ENCODE assay signal across 14 cellular contexts in the genomic region with DNA sequence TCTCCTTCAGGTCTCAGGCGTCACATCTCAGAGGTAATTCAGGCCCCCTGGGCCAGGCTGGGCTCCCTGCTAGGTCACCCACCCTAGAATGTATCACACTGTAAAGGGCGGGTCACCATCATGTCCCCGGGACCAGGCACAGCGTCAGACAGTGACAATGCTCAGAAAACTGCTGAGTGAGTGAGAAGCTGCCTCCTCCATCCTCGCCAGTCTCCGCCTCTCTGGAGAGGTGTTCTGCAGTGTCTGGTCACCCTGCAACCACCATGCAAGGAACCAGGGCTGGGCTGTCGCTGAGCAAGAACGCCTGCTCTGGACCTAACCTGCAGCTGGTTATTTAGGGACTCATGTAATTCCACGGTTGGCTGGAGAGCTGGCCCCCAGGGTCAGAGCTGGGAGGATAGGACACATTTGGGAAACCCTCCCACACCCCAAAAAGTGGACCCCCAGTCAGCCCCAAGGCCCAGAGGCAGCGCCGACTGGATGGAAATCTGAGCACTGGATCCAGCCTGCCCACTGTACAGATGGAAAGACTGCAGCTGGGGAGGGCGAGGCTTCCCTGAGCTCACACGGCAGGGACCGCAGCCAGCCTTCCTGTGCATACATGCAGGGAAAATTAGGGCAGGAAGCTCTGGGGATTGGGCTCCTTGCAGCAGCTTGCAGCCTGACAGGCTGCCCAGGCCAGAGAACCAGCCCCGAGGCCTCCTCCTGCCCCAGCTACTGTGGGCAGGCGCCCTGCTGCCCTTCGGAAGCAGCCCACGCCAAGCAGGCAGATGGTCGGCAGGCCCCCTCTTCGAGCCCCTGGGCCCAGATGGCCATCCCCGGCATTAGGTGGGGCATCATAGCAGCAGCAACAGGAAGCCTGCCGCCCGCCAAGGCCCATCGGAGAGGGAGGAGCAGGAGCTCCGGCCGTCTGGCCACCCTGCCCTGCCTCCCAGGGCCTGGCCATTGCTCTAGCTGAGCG.
DNase-seq lines count a peak whose midpoint lies in the region; ATAC-seq, FAIRE-seq and TF ChIP-seq lines count a peak whose summit lies in the region.
"Had no signal": no experiment of that assay in that cellular context is flagged by ENCODE, and none has a peak within 500 bp of the region (broad histone marks: within the 10 kb centered on the region; RNA-seq: fewer than 3 reads in every experiment).

No MANE protein-coding gene starts in this region.

- H3K9ac ChIP-seq in K562 (ENCODE audit: insufficient read depth in 1 of 2, low read depth in 2 of 2, low read length in 2 of 2): peak overlapping the region in 1 of 2 experiments; percentile 46; a peak in 1 of 4 replicates

- H3K9me1 ChIP-seq in K562 (ENCODE audit: control insufficient read depth, insufficient read depth, low read length): no peaks in the 10 kb centered on the region

- ATAC-seq in K562 (peak; percentile 38), left ventricle myocardium superior (peak; percentile 63), sciatic nerve (peak; percentile 7), HG02938 (IDR thresholded peaks at IDR 0.05; ENCODE audit: unreplicated experiment) (no peak)

- WGBS in K562 (ENCODE audit: insufficient coverage, low coverage, missing lambda C conversion rate): 14% methylated on average over 27 of the region's 27 CpGs

- no peaks in the 10 kb centered on the region for H4K20me1 ChIP-seq in K562 (replicated peaks; ENCODE audit: control insufficient read depth, insufficient read depth, low read length)

- TF ChIP-seq EP300 in K562 (IDR thresholded peaks at IDR 0.05; ENCODE audit: low read length): no peak

- no peak overlapping the region for H3K4me3 ChIP-seq in K562

- H3K9me3 ChIP-seq in K562 (replicated peaks; ENCODE audit: control insufficient read depth, insufficient read depth, low read depth, low read length): no peaks in the 10 kb centered on the region
- H3K9me3 ChIP-seq: BE2C had no signal

- in situ Hi-C loops in K562 (cut with MboI): no loop called here

- H3K27me3 ChIP-seq in K562 (ENCODE audit: control insufficient read depth in 2 of 2, insufficient read depth in 2 of 2, low read length in 2 of 2): peaks cover 34 to 64% of the 10 kb centered on the region in 2 experiments
- H3K27me3 ChIP-seq: BE2C had no signal

- no peak for TF ChIP-seq RAD21 in K562 (CRISPR knock-in tag; conservative IDR thresholded peaks at IDR 0.05 in 1 of 2, IDR thresholded peaks at IDR 0.05 in 1 of 2)

- peak; percentile 9 for DNase-seq in NCI-H2171 (lab: John Stamatoyannopoulos, UW)
- DNase-seq in K562 (ENCODE audit: extremely low read depth in 1 of 4, low spot score in 3 of 4): no peak
- peak; percentile 65 for DNase-seq in left ventricle myocardium superior
- DNase-seq in sciatic nerve (ENCODE audit: low spot score): no peak
- no peak for DNase-seq in KG1 (lab: John Stamatoyannopoulos, UW)
- DNase-seq in 8988T: no peak
- no peak for DNase-seq in DMS79 treated with DMSO at 0.1 percent for 48 hours (lab: John Stamatoyannopoulos, UW)
- DNase-seq: activated B cell treated with CpG ODN at 0.5 μM for 24 hours; activated effector memory CD4-positive, alpha-beta T cell treated with Interleukin-2 at 50 U/mL for 16 hours; BE2C; naive B cell; NCI-H1694 treated with DMSO at 0.1 percent for 48 hours; NCI-H748 treated with DMSO at 0.1 percent for 48 hours had no signal

- TF ChIP-seq POLR2A in K562 (conservative IDR thresholded peaks at IDR 0.05): no peak

- TF ChIP-seq CTCF in K562 (IDR thresholded peaks at IDR 0.05 in 2 of 3, conservative IDR thresholded peaks at IDR 0.05 in 1 of 3; ENCODE audit: insufficient read depth in 2 of 3, low read depth in 1 of 3, low read length in 3 of 3): no peak

- FAIRE-seq in K562 (lab: Jason Lieb, UNC): no peak

- no peaks in the 10 kb centered on the region for H3K36me3 ChIP-seq in K562 (ENCODE audit: control insufficient read depth, insufficient read depth, low read length)
- H3K36me3 ChIP-seq: BE2C had no signal

- intact Hi-C loops in K562 (cut with micrococcal nuclease) (no loop called here), left ventricle myocardium superior (cut with micrococcal nuclease) (no loop called here), sciatic nerve (cut with DNase I) (no loop called here)

- no peak overlapping the region for H2AFZ ChIP-seq in K562 (ENCODE audit: low read depth, low read length)

- H3K27ac ChIP-seq in K562 (ENCODE audit: extremely low read depth, low read depth, low read length): no peak overlapping the region

- H3K4me1 ChIP-seq in K562 (replicated peaks in 1 of 2; ENCODE audit: control insufficient read depth in 2 of 2, insufficient read depth in 2 of 2, low read length in 2 of 2): peaks cover 17 to 18% of the 10 kb centered on the region in 2 experiments; a peak in 4 of 5 replicates

- CTCF ChIA-PET in K562 (lab: Yijun Ruan, JAX; ENCODE audit: low intra/inter-chr PET ratio): no interaction called here

- BruUV-seq in K562 (replicated peaks; lab: Mats Ljungman, UMichigan): no TSS peak

- H3K4me2 ChIP-seq in K562 (ENCODE audit: insufficient read depth, low read length): no peak overlapping the region

- POLR2A ChIA-PET in K562 (lab: Yijun Ruan, JAX): interaction anchor here (0.6 to 2.8 kb wide), 10 partner anchors 9 to 232 kb away, joined by 3 to 14 read pairs (median 4); no protein-coding TSS in a partner anchor

- no peaks in the 10 kb centered on the region for H3K79me2 ChIP-seq in K562 (ENCODE audit: control insufficient read depth, insufficient read depth, low read length)

TF ChIP-seq in K562, 482 proteins besides CTCF, POLR2A, EP300 and RAD21 (continues in another document):
- TF ChIP-seq ZNF584 (CRISPR knock-in tag; IDR thresholded peaks at IDR 0.05; ENCODE audit: low read depth) (no peak), PCBP2 (IDR thresholded peaks at IDR 0.05; ENCODE audit: low read depth, low read length, poor library complexity, severe bottlenecking) (no peak), KDM5B (IDR thresholded peaks at IDR 0.05; ENCODE audit: insufficient replicate concordance, low read depth, low read length) (peak; percentile 37), ZNF274 (IDR thresholded peaks at IDR 0.05; ENCODE audit: borderline replicate concordance, low read depth, low read length) (no peak), SREBF2 (CRISPR knock-in tag; IDR thresholded peaks at IDR 0.05) (no peak), C11orf30 (IDR thresholded peaks at IDR 0.05; ENCODE audit: low read depth) (peak; percentile 78), PHF21A (IDR thresholded peaks at IDR 0.05; ENCODE audit: borderline replicate concordance, low read depth) (no peak), COPS2 (conservative IDR thresholded peaks at IDR 0.05) (no peak), MBD2 (IDR thresholded peaks at IDR 0.05; ENCODE audit: borderline replicate concordance, low read depth) (no peak), TEAD1 (CRISPR knock-in tag; IDR thresholded peaks at IDR 0.05) (no peak), CXXC5 (CRISPR knock-in tag; IDR thresholded peaks at IDR 0.05) (no peak), MCM7 (IDR thresholded peaks at IDR 0.05) (no peak), RBM14 (IDR thresholded peaks at IDR 0.05; ENCODE audit: borderline replicate concordance, insufficient read depth, low read depth, low read length) (no peak)
- TF ChIP-seq, protein P1, sequence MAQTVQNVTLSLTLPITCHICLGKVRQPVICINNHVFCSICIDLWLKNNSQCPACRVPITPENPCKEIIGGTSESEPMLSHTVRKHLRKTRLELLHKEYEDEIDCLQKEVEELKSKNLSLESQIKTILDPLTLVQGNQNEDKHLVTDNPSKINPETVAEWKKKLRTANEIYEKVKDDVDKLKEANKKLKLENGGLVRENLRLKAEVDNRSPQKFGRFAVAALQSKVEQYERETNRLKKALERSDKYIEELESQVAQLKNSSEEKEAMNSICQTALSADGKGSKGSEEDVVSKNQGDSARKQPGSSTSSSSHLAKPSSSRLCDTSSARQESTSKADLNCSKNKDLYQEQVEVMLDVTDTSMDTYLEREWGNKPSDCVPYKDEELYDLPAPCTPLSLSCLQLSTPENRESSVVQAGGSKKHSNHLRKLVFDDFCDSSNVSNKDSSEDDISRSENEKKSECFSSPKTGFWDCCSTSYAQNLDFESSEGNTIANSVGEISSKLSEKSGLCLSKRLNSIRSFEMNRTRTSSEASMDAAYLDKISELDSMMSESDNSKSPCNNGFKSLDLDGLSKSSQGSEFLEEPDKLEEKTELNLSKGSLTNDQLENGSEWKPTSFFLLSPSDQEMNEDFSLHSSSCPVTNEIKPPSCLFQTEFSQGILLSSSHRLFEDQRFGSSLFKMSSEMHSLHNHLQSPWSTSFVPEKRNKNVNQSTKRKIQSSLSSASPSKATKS (CRISPR knock-in tag; IDR thresholded peaks at IDR 0.05): no peak
- TF ChIP-seq, protein P2, sequence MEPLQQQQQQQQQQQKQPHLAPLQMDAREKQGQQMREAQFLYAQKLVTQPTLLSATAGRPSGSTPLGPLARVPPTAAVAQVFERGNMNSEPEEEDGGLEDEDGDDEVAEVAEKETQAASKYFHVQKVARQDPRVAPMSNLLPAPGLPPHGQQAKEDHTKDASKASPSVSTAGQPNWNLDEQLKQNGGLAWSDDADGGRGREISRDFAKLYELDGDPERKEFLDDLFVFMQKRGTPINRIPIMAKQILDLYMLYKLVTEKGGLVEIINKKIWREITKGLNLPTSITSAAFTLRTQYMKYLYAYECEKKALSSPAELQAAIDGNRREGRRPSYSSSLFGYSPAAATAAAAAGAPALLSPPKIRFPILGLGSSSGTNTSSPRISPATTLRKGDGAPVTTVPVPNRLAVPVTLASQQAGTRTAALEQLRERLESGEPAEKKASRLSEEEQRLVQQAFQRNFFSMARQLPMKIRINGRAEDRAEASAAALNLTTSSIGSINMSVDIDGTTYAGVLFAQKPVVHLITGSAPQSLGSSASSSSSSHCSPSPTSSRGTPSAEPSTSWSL (CRISPR knock-in tag; IDR thresholded peaks at IDR 0.05; ENCODE audit: borderline replicate concordance): no peak
- TF ChIP-seq, protein P3, sequence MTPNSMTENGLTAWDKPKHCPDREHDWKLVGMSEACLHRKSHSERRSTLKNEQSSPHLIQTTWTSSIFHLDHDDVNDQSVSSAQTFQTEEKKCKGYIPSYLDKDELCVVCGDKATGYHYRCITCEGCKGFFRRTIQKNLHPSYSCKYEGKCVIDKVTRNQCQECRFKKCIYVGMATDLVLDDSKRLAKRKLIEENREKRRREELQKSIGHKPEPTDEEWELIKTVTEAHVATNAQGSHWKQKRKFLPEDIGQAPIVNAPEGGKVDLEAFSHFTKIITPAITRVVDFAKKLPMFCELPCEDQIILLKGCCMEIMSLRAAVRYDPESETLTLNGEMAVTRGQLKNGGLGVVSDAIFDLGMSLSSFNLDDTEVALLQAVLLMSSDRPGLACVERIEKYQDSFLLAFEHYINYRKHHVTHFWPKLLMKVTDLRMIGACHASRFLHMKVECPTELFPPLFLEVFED (CRISPR knock-in tag; conservative IDR thresholded peaks at IDR 0.05): no peak
- TF ChIP-seq, protein P4, sequence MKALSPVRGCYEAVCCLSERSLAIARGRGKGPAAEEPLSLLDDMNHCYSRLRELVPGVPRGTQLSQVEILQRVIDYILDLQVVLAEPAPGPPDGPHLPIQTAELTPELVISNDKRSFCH (CRISPR knock-in tag; IDR thresholded peaks at IDR 0.05): no peak
- TF ChIP-seq, protein P4 (tag; IDR thresholded peaks at IDR 0.05): no peak

Comparison
In these comparisons a context has a peak if more than half of its experiments do, and no peak if none do; other contexts are left out.
1. DNase-seq: peak in NCI-H2171 (single experiment) and left ventricle myocardium superior (single experiment); none in K562 (0 of 4), sciatic nerve (single experiment), KG1 (single experiment), 8988T (single experiment) and DMS79 treated with DMSO at 0.1 percent for 48 hours (single experiment).